In the genomic region with DNA sequence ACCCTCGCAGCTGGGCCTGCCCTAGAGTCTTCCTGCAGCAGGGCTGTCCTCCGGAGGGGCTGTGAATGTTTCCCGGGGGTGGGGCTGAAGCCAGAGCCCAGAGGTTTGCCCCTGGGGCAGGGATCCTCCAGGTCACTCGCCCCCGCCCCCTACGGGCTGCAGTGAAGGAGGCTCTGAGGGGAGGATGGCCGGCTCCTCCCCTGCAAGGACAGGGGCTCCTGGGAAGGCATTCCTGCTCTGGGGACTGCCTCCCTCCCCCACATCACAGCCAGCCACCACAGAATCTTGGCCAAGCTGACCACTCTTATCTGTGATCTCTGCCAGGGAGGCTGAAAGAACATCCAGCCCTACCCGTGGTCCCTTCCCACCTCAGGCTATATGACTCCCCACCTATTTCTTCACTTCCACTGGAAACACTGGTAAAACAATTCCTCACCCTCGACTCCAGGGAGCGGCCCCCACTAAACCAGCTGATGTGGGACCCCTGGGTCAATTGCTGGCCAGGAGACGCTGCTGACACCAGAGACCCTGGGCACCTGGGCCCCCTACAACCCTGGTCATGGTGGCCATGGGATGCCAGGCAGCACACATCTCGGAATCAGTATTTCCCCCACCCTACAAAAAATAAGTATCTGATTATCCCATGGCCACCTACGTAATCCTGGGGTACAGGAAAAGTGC, we compare ENCODE assay signal across 10 cellular contexts.
DNase-seq lines count a peak whose midpoint lies in the region; ATAC-seq and TF ChIP-seq lines count a peak whose summit lies in the region.
"Had no signal": no experiment of that assay in that cellular context is flagged by ENCODE, and none has a peak within 500 bp of the region (broad histone marks: within the 10 kb centered on the region; RNA-seq: fewer than 3 reads in every experiment).

No MANE protein-coding gene starts in this region.

- TF ChIP-seq CTCF in left lung (IDR thresholded peaks at IDR 0.05) (no peak), adrenal gland (IDR thresholded peaks at IDR 0.05) (no peak)

- no peaks in the 10 kb centered on the region for H3K36me3 ChIP-seq in left lung
- H3K36me3 ChIP-seq in adrenal gland (replicated peaks in 1 of 2), result no peaks in the 10 kb centered on the region

- peaks cover 32% of the 10 kb centered on the region for H3K4me1 Mint-ChIP-seq in dendritic cell treated with granulocyte-macrophage colony-stimulating factor and Interleukin-4, amounts not matched to agents 40 ng/mL and 50 ng/mL, for 4 days (ENCODE audit: low read depth)

- no peaks in the 10 kb centered on the region for H3K9me3 ChIP-seq in left lung
- no peaks in the 10 kb centered on the region for H3K9me3 ChIP-seq in adrenal gland (replicated peaks in 1 of 3)

- H3K27ac ChIP-seq in left lung (no peak overlapping the region), adrenal gland (no peak overlapping the region)

- intact Hi-C loops in dendritic cell treated with granulocyte-macrophage colony-stimulating factor and Interleukin-4, amounts not matched to agents 40 ng/mL and 50 ng/mL, for 4 days (cut with micrococcal nuclease), result no loop called here
- intact Hi-C loops in left lung (cut with DNase I) (no loop called here), adrenal gland (cut with DNase I) (no loop called here)

- H3K4me3 ChIP-seq in left lung (no peak overlapping the region), adrenal gland (no peak overlapping the region)

- WGBS in adrenal gland, 4 donors, result 44 to 59% (median 47%) methylated on average over 10 to 13 of the region's 13 CpGs

- H3K27me3 ChIP-seq in left lung (peaks cover 0 to 13% of the 10 kb centered on the region in 2 donors), adrenal gland (no peaks in the 10 kb centered on the region)

- ATAC-seq in left lung, result peak; percentile 5
- no peak for ATAC-seq in GM19397 (IDR thresholded peaks at IDR 0.05; ENCODE audit: unreplicated experiment)

- peak overlapping the region; percentile 4 for H3K4me3 Mint-ChIP-seq in dendritic cell treated with granulocyte-macrophage colony-stimulating factor and Interleukin-4, amounts not matched to agents 40 ng/mL and 50 ng/mL, for 4 days
- H3K4me3 Mint-ChIP-seq: activated T-cell treated with anti-CD3 and anti-CD28 coated beads, Interleukin-2, amount 50 U/mL, for 72 hours had no signal

- peaks cover 33% of the 10 kb centered on the region for H3K27me3 Mint-ChIP-seq in dendritic cell treated with granulocyte-macrophage colony-stimulating factor and Interleukin-4, amounts not matched to agents 40 ng/mL and 50 ng/mL, for 4 days

- DNase-seq in 8988T (peak; percentile 69), HuH-7.5 (ENCODE audit: low spot score) (peak; percentile 85), left lung (no peak), HPDE6-E6E7 (ENCODE audit: extremely low spot score) (no peak), dedifferentiated amniotic fluid mesenchymal stem cell (ENCODE audit: extremely low spot score) (no peak), adrenal gland (no peak)
- DNase-seq: SHP77 had no signal

- no peaks in the 10 kb centered on the region for H3K36me3 Mint-ChIP-seq in dendritic cell treated with granulocyte-macrophage colony-stimulating factor and Interleukin-4, amounts not matched to agents 40 ng/mL and 50 ng/mL, for 4 days (ENCODE audit: low read depth)

- H3K9me3 Mint-ChIP-seq in dendritic cell treated with granulocyte-macrophage colony-stimulating factor and Interleukin-4, amounts not matched to agents 40 ng/mL and 50 ng/mL, for 4 days, result peaks cover 8% of the 10 kb centered on the region
- H3K9me3 Mint-ChIP-seq: activated T-cell treated with anti-CD3 and anti-CD28 coated beads, Interleukin-2, amount 50 U/mL, for 72 hours had no signal

- no peak for TF ChIP-seq POLR2A in adrenal gland (IDR thresholded peaks at IDR 0.05)

- H3K27ac Mint-ChIP-seq in dendritic cell treated with granulocyte-macrophage colony-stimulating factor and Interleukin-4, amounts not matched to agents 40 ng/mL and 50 ng/mL, for 4 days, result no peak overlapping the region
- H3K27ac Mint-ChIP-seq: activated T-cell treated with anti-CD3 and anti-CD28 coated beads, Interleukin-2, amount 50 U/mL, for 72 hours had no signal

- H3K4me1 ChIP-seq in left lung (peaks cover 3 to 12% of the 10 kb centered on the region in 2 donors), adrenal gland (replicated peaks in 1 of 2) (peaks cover 6 to 9% of the 10 kb centered on the region in 2 donors)

Comparison
In these comparisons a context has a peak if more than half of its experiments do, and no peak if none do; other contexts are left out.
1. DNase-seq: peak in 8988T (single experiment) and HuH-7.5 (single experiment); none in left lung (0 of 2), HPDE6-E6E7 (single experiment), dedifferentiated amniotic fluid mesenchymal stem cell (single experiment) and adrenal gland (0 of 7).